In genomic region chr9:126309427-126310179, GRCh38 we compare ENCODE assay signal across 1 cellular context.
TF ChIP-seq lines count a peak whose summit lies in the region.

No MANE protein-coding gene starts in this region.

TF ChIP-seq in H1, 55 proteins besides CTCF, POLR2A, EP300 and RAD21:
- TF ChIP-seq CHD7 (IDR thresholded peaks at IDR 0.05; ENCODE audit: insufficient replicate concordance, low read length) (no peak), NANOG (IDR thresholded peaks at IDR 0.05; ENCODE audit: insufficient read depth, low read depth, low read length, poor library complexity, severe bottlenecking) (no peak), TBP (IDR thresholded peaks at IDR 0.05; ENCODE audit: low read depth, low read length) (no peak), TAF1 (IDR thresholded peaks at IDR 0.05; ENCODE audit: low read depth, low read length) (no peak), CEBPB (IDR thresholded peaks at IDR 0.05; ENCODE audit: low read depth, low read length) (no peak), POU5F1 (IDR thresholded peaks at IDR 0.05; ENCODE audit: low read depth, low read length) (no peak), ATF2 (IDR thresholded peaks at IDR 0.05; ENCODE audit: low read length) (no peak), BRCA1 (IDR thresholded peaks at IDR 0.05; ENCODE audit: low read depth, low read length) (no peak), TAF7 (optimal IDR thresholded peaks at IDR 0.05; ENCODE audit: borderline replicate concordance, low read depth, low read length) (no peak), CBX8 (IDR thresholded peaks at IDR 0.05; ENCODE audit: borderline replicate concordance, low read depth, low read length) (no peak), JUN (IDR thresholded peaks at IDR 0.05; ENCODE audit: low read depth, low read length) (no peak), RBBP5 (IDR thresholded peaks at IDR 0.05; ENCODE audit: borderline replicate concordance, low read depth, low read length) (no peak), HDAC6 (IDR thresholded peaks at IDR 0.05; ENCODE audit: low read depth, low read length) (no peak), BACH1 (IDR thresholded peaks at IDR 0.05; ENCODE audit: low read length) (no peak), SP4 (IDR thresholded peaks at IDR 0.05; ENCODE audit: low read length) (no peak), GTF2F1 (IDR thresholded peaks at IDR 0.05; ENCODE audit: borderline replicate concordance, low read depth, low read length) (no peak), SIX5 (IDR thresholded peaks at IDR 0.05; ENCODE audit: low read depth, low read length) (no peak), ASH2L (IDR thresholded peaks at IDR 0.05; ENCODE audit: low read length) (no peak)
